Comparison of ENCODE assay signal across 16 cellular contexts in the genomic region with DNA sequence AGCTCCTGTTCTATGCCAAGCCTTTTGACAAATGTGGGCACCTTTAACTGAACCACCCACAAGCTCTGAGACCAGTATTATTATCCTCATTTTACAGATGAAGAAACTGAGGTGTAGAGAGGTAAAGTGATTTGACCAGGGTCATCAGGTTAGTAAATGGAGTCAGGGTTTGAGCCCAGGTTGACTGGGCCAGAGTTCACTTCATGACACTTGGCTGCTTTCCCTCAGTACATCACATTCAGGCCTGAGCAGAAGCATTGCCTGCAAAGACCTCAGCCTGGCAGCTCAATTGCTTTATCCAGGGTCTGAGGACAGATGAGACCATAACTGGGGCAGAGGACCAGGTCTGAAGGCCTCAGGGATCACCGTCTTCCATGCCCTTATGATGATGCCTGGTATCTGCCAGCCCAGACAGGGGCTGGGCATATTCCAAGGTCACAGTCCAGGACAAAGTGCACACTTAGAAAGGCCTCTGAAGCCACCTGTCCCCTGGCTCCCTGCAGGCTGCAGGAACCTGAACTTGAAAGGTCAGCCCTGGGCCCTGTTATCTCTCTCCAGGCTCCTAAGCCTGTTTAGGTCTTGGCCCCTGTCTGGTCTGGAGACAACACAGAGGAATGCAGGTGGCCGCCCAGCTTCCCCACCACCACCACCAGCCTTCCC. TPM values are rescaled to one million over a fixed set of nuclear protein-coding genes. Genes with fewer than 3 reads are reported as not detected.
"Had no signal": no experiment of that assay in that cellular context is flagged by ENCODE, and none has a peak within 500 bp of the region (broad histone marks: within the 10 kb centered on the region; RNA-seq: fewer than 3 reads in every experiment).

No MANE protein-coding gene starts in this region.

- H3K27me3 ChIP-seq: gastroesophageal sphincter, right atrium auricular region, spleen had no signal

- H3K36me3 ChIP-seq: gastroesophageal sphincter, left ventricle myocardium inferior, right atrium auricular region, spleen had no signal

- H2AFZ ChIP-seq: parathyroid adenoma had no signal

- H3K4me1 ChIP-seq: spleen had no signal

- H3K27me3 Mint-ChIP-seq: activated CD4-positive, alpha-beta memory T cell treated with anti-CD3 and anti-CD28 coated beads, Interleukin-2, amount 10 ng/mL, durations not matched to agents 7 days and 5 days; T-cell had no signal

- H3K27ac ChIP-seq: left ventricle myocardium inferior, parathyroid adenoma, right atrium auricular region, spleen had no signal

- DNase-seq: activated CD4-positive, alpha-beta memory T cell treated with anti-CD3 and anti-CD28 coated beads, Interleukin-2, amount 10 ng/mL, durations not matched to agents 7 days and 5 days; activated CD8-positive, alpha-beta memory T cell treated with anti-CD3 and anti-CD28 coated beads, Interleukin-2, amount 50 U/mL, for 4 hours; central memory CD4-positive, alpha-beta T cell; effector memory CD8-positive, alpha-beta T cell; spleen; stimulated activated CD4-positive, alpha-beta T cell treated with anti-CD3 and anti-CD28 coated beads, Interleukin-1b, Interleukin-23, amount 100 ng/mL, for 48 hours; stimulated activated naive CD4-positive, alpha-beta T cell treated with Interleukin-2 at 50 U/mL for 16 hours; T-cell; T1000 had no signal

- H3K27ac Mint-ChIP-seq: activated CD4-positive, alpha-beta memory T cell treated with anti-CD3 and anti-CD28 coated beads, Interleukin-2, amount 10 ng/mL, durations not matched to agents 7 days and 5 days; effector memory CD8-positive, alpha-beta T cell; T-cell had no signal

- H3K9me3 Mint-ChIP-seq: activated CD4-positive, alpha-beta memory T cell treated with anti-CD3 and anti-CD28 coated beads, Interleukin-2, amount 10 ng/mL, durations not matched to agents 7 days and 5 days; effector memory CD8-positive, alpha-beta T cell; neural crest cell; T-cell had no signal

- H3K4me3 Mint-ChIP-seq: activated CD4-positive, alpha-beta memory T cell treated with anti-CD3 and anti-CD28 coated beads, Interleukin-2, amount 10 ng/mL, durations not matched to agents 7 days and 5 days; effector memory CD8-positive, alpha-beta T cell; neural crest cell; T-cell had no signal

- H3K9me3 ChIP-seq: gastroesophageal sphincter, left ventricle myocardium inferior, right atrium auricular region, spleen had no signal

- H3K4me1 Mint-ChIP-seq: activated CD4-positive, alpha-beta memory T cell treated with anti-CD3 and anti-CD28 coated beads, Interleukin-2, amount 10 ng/mL, durations not matched to agents 7 days and 5 days; T-cell had no signal

- H3K36me3 Mint-ChIP-seq: T-cell had no signal

- ATAC-seq: effector memory CD8-positive, alpha-beta T cell; T-cell had no signal

- H3K79me2 ChIP-seq: parathyroid adenoma had no signal

- H3K9ac ChIP-seq: parathyroid adenoma had no signal

- H3K4me3 ChIP-seq: gastroesophageal sphincter, left ventricle myocardium inferior, right atrium auricular region, spleen had no signal

RNA-seq across cellular contexts. Expression of a gene that starts 32.0 kb away (rescaled TPM):
- total RNA-seq: activated CD4-positive, alpha-beta memory T cell treated with anti-CD3 and anti-CD28 coated beads, Interleukin-2, amount 10 ng/mL, durations not matched to agents 7 days and 5 days; T-cell had no signal
- polyA plus RNA-seq: keratinocyte had no signal

RNA-seq across cellular contexts. Expression of a gene that starts 48.7 kb away (rescaled TPM):
- total RNA-seq: epithelial cell of proximal tubule, neural crest cell had no signal
- polyA plus RNA-seq: keratinocyte had no signal
